In the genomic region with DNA sequence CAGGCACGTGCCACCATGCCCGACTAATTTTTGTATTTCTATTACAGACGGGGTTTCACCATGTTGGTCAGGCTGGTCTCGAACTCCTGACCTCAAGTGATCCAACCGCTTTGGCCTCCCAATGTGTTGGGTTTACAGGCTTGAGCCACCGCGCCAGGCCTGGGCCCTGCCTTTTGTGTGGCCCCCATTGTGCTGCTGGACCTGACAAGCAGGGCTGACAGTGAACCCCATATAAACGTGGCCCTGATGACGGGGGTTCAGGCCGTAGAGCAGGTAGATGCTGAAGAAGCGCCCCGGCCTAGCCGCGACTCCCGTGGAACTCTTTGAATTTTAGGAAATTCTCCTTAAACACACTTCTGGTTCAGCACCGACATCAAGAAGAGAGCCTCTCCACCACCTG, we compare ENCODE assay signal across 6 cellular contexts. TPM values are rescaled to one million over a fixed set of nuclear protein-coding genes. Genes with fewer than 3 reads are reported as not detected.
"Had no signal": no experiment of that assay in that cellular context is flagged by ENCODE, and none has a peak within 500 bp of the region (broad histone marks: within the 10 kb centered on the region; RNA-seq: fewer than 3 reads in every experiment).

No MANE protein-coding gene starts in this region.

RNA-seq across cellular contexts. Expression of gene SULT1A1, which starts 4.7 kb away (rescaled TPM):
- total RNA-seq: GM23248 had no signal
- polyA plus RNA-seq: GM23248 had no signal

RNA-seq across cellular contexts. Expression of gene SULT1A2, which starts 17.7 kb away (rescaled TPM):
- total RNA-seq: GM23248, HFFc6 had no signal
- polyA plus RNA-seq: GM23248 had no signal

RNA-seq across cellular contexts. Expression of gene NPIPB8, which starts 23.3 kb away (rescaled TPM):
- total RNA-seq: GM23248, H1, H4, H9 had no signal
- polyA plus RNA-seq: GM23248, GM23338 had no signal
